ENCODE assay signal across 9 cellular contexts in the genomic region with DNA sequence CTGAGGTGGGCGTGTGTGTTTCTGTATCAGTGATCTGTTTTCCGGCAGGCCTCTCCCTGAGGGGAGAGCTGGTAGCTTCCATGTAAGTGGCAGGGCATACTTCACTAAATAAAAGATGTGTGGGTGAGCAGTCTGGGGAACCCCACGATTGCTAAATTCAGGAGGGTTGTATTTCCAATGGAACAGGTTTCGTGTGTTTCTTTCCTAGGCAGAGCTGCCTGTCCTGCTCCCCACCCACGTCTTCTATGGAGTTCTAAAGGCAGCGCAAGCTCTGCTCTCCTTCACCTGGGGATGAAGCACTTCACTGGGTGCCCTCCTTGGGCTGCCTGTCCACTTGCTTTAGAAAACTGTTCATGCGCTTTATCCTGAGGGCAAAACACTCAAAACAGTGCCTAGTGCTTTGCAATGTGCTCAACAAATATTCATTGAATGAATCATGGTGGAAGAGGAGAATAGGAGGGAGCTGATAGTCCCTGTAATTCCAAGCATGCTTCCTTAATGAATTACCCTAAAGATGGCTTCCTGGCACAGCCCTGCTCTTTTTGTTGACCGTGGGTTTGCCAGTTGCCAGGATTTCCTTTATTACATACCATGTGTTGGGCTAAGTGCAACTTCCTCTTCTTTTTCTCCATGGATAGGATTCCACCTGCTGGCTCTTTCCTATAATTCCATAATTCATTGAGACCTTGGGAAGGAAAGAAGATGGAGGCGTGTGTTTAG.
DNase-seq lines count a peak whose midpoint lies in the region; ATAC-seq lines count a peak whose summit lies in the region.
"Had no signal": no experiment of that assay in that cellular context is flagged by ENCODE, and none has a peak within 500 bp of the region (broad histone marks: within the 10 kb centered on the region; RNA-seq: fewer than 3 reads in every experiment).

No MANE protein-coding gene starts in this region.

- H3K27me3 ChIP-seq in neuron (ENCODE audit: insufficient read depth, low read length), result no peaks in the 10 kb centered on the region

- no peaks in the 10 kb centered on the region for H3K9me3 ChIP-seq in neuron (ENCODE audit: low read length)

- H3K4me1 ChIP-seq in neuron (ENCODE audit: insufficient read depth, low read length), result no peaks in the 10 kb centered on the region

- H2AFZ ChIP-seq in neuron (ENCODE audit: low read depth, low read length), result peak overlapping the region; percentile 8

- ATAC-seq in GM21381 (IDR thresholded peaks at IDR 0.05; ENCODE audit: unreplicated experiment) (no peak), HG02763 (IDR thresholded peaks at IDR 0.05; ENCODE audit: unreplicated experiment) (no peak)

- no peaks in the 10 kb centered on the region for H3K36me3 ChIP-seq in neuron (ENCODE audit: insufficient read depth, low read length)

- H3K4me3 ChIP-seq in neuron (ENCODE audit: low read length), result no peak overlapping the region

- DNase-seq in DMS53 treated with DMSO at 0.1 percent for 48 hours (lab: John Stamatoyannopoulos, UW; ENCODE audit: unreplicated experiment) (peak; percentile 57), NCI-H146 treated with DMSO at 0.1 percent for 48 hours (lab: John Stamatoyannopoulos, UW; ENCODE audit: unreplicated experiment) (peak; percentile 14), cerebellar cortex (ENCODE audit: low spot score) (peak; percentile 17), cortex of kidney (lab: John Stamatoyannopoulos, UW) (no peak)
- no peak for DNase-seq in activated naive CD4-positive, alpha-beta T cell treated with Interleukin-2 at 50 U/mL for 16 hours
- DNase-seq: activated CD4-positive, alpha-beta T cell treated with anti-CD3 and anti-CD28 coated beads, Interleukin-2, amount 10 ng/mL, durations not matched to agents 24 days and 14 days had no signal

Comparison
In these comparisons a context has a peak if more than half of its experiments do, and no peak if none do; other contexts are left out.
1. DNase-seq: peak in DMS53 treated with DMSO at 0.1 percent for 48 hours (single experiment), NCI-H146 treated with DMSO at 0.1 percent for 48 hours (single experiment) and cerebellar cortex (single experiment); none in activated naive CD4-positive, alpha-beta T cell treated with Interleukin-2 at 50 U/mL for 16 hours (single experiment) and cortex of kidney (single experiment).